In the genomic region with DNA sequence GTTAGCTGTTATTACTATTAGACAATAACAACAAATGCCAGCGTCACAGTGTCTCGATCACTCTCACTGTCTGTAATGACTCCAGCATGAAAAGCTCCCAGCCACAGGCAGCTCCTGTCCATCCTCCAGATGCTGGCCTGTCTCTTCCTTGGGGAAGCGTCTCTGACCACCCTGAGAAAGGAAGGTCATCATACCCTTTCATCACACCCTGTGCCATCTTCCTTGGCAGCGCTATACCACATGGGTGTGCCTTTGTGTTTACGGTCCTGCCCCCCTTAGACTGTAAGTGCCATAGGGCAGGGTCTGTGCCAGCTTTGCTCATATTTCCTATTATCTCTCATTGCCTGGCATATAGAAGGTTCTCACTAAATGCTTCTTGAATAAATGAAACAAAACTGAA, we compare ENCODE assay signal across 9 cellular contexts.
DNase-seq lines count a peak whose midpoint lies in the region; ATAC-seq and TF ChIP-seq lines count a peak whose summit lies in the region.
"Had no signal": no experiment of that assay in that cellular context is flagged by ENCODE, and none has a peak within 500 bp of the region (broad histone marks: within the 10 kb centered on the region; RNA-seq: fewer than 3 reads in every experiment).

No MANE protein-coding gene starts in this region.

- no peaks in the 10 kb centered on the region for H3K27me3 Mint-ChIP-seq in naive thymus-derived CD4-positive, alpha-beta T cell

- DNase-seq in heart left ventricle (no peak), Right ventricle myocardium inferior (ENCODE audit: missing footprints) (no peak), dermis blood vessel endothelial cell (peak; percentile 25), upper lobe of right lung (no peak), MV-4-11 (lab: John Stamatoyannopoulos, UW) (no peak)
- DNase-seq in naive thymus-derived CD4-positive, alpha-beta T cell: no peak

- peaks cover under 1 to 57% (median 23%) of the 10 kb centered on the region in 12 donors for H3K4me1 ChIP-seq in heart left ventricle
- peaks cover 12 to 17% of the 10 kb centered on the region in 2 donors for H3K4me1 ChIP-seq in naive thymus-derived CD4-positive, alpha-beta T cell (ENCODE audit: control insufficient read depth in 2 of 2, insufficient read depth in 2 of 2, low read length in 2 of 2)
- H3K4me1 ChIP-seq in upper lobe of right lung: peaks cover 33% of the 10 kb centered on the region

- H3K27me3 ChIP-seq in heart left ventricle (no peaks in the 10 kb centered on the region), upper lobe of right lung (no peaks in the 10 kb centered on the region)
- no peaks in the 10 kb centered on the region for H3K27me3 ChIP-seq in naive thymus-derived CD4-positive, alpha-beta T cell (ENCODE audit: control insufficient read depth in 2 of 2, insufficient read depth in 2 of 2, low read length in 2 of 2)
- H3K27me3 ChIP-seq: BLaER1 had no signal

- H3K36me3 ChIP-seq in heart left ventricle (peaks cover 0 to 86% (median 60%) of the 10 kb centered on the region in 9 donors), upper lobe of right lung (peaks cover 35% of the 10 kb centered on the region)
- H3K36me3 ChIP-seq in naive thymus-derived CD4-positive, alpha-beta T cell (ENCODE audit: control insufficient read depth in 2 of 3, insufficient read depth in 3 of 3, low read length in 3 of 3): peaks cover 0 to 36% (median 7%) of the 10 kb centered on the region in 3 experiments

- intact Hi-C loops in heart left ventricle (cut with DNase I): no loop called here
- intact Hi-C loops in Right ventricle myocardium inferior (cut with DNase I): no loop called here
- intact Hi-C loops in naive thymus-derived CD4-positive, alpha-beta T cell (cut with micrococcal nuclease): loop anchor here (1.0 to 5.0 kb wide), 7 partner anchors 21 to 511 kb away; a partner anchor contains a TSS
- intact Hi-C loops in upper lobe of right lung (cut with DNase I): no loop called here

- ATAC-seq in heart left ventricle: peak; percentile 6 to 24 (median 13)
- ATAC-seq in Right ventricle myocardium inferior: no peak
- peak; percentile 32 for ATAC-seq in naive thymus-derived CD4-positive, alpha-beta T cell
- ATAC-seq in upper lobe of right lung: peak; percentile 45
- no peak for ATAC-seq in HG02571 (IDR thresholded peaks at IDR 0.05; ENCODE audit: unreplicated experiment)
- no peak for ATAC-seq in GM21576 (IDR thresholded peaks at IDR 0.05; ENCODE audit: unreplicated experiment)

- no peak for TF ChIP-seq POLR2A in heart left ventricle (IDR thresholded peaks at IDR 0.05)

- no peaks in the 10 kb centered on the region for H3K9me3 Mint-ChIP-seq in naive thymus-derived CD4-positive, alpha-beta T cell

- whole genome bisulfite sequencing in heart left ventricle, 4 donors: 57 to 84% (median 69%) methylated on average over 5 of the region's 5 CpGs

- CTCF ChIA-PET in naive thymus-derived CD4-positive, alpha-beta T cell (lab: Charles Lee): interaction anchor here (1.0 to 1.8 kb wide), 4 partner anchors 30 to 107 kb away, joined by 4 to 10 read pairs (median 6); no protein-coding TSS in a partner anchor

- peak overlapping the region in 8 of 9 donors; percentile 72 to 89 (median 84) for H3K27ac Mint-ChIP-seq in naive thymus-derived CD4-positive, alpha-beta T cell

- no peaks in the 10 kb centered on the region for H3K9me3 ChIP-seq in heart left ventricle
- H3K9me3 ChIP-seq in naive thymus-derived CD4-positive, alpha-beta T cell (ENCODE audit: control insufficient read depth in 2 of 3, low read length in 3 of 3): no peaks in the 10 kb centered on the region
- no peaks in the 10 kb centered on the region for H3K9me3 ChIP-seq in upper lobe of right lung
- H3K9me3 ChIP-seq: BLaER1 had no signal

- peak overlapping the region; percentile 47 to 89 (median 64) for H3K27ac ChIP-seq in heart left ventricle
- H3K27ac ChIP-seq in naive thymus-derived CD4-positive, alpha-beta T cell (ENCODE audit: low read depth, low read length): peak overlapping the region; percentile 43
- peak overlapping the region; percentile 75 for H3K27ac ChIP-seq in upper lobe of right lung
- H3K27ac ChIP-seq: BLaER1 had no signal

- peaks cover 0 to 24% (median 9%) of the 10 kb centered on the region in 5 donors for H3K36me3 Mint-ChIP-seq in naive thymus-derived CD4-positive, alpha-beta T cell

- POLR2A ChIA-PET in naive thymus-derived CD4-positive, alpha-beta T cell (lab: Charles Lee): interaction anchor here (0.6 to 1.5 kb wide), 3 partner anchors 28 to 92 kb away, joined by 3 to 7 read pairs (median 6); no protein-coding TSS in a partner anchor

- H3K4me3 Mint-ChIP-seq in naive thymus-derived CD4-positive, alpha-beta T cell: peak overlapping the region in 1 of 10 donors; percentile 7

- H3K4me1 Mint-ChIP-seq in naive thymus-derived CD4-positive, alpha-beta T cell: peaks cover 15 to 46% (median 19%) of the 10 kb centered on the region in 7 donors

- TF ChIP-seq CTCF in heart left ventricle (IDR thresholded peaks at IDR 0.05): no peak
- TF ChIP-seq CTCF in upper lobe of right lung (IDR thresholded peaks at IDR 0.05): no peak

- H3K4me3 ChIP-seq in heart left ventricle (no peak overlapping the region), upper lobe of right lung (no peak overlapping the region)
- H3K4me3 ChIP-seq in naive thymus-derived CD4-positive, alpha-beta T cell (ENCODE audit: low read length): no peak overlapping the region
- H3K4me3 ChIP-seq: BLaER1 had no signal

Comparison
In these comparisons a context has a peak if more than half of its experiments do, and no peak if none do; other contexts are left out.
1. ATAC-seq: peak in heart left ventricle (4 of 4), naive thymus-derived CD4-positive, alpha-beta T cell (single experiment) and upper lobe of right lung (single experiment); none in Right ventricle myocardium inferior (single experiment), HG02571 (single experiment) and GM21576 (single experiment).
2. intact Hi-C loops: an anchor here in naive thymus-derived CD4-positive, alpha-beta T cell (1.0 to 5.0 kb wide); none called in heart left ventricle, Right ventricle myocardium inferior and upper lobe of right lung.
3. Peak in every context shown above with its lines, with median percentiles within 50 percentile points of each other: H3K27ac ChIP-seq.